Comparison of ENCODE assay signal across 8 cellular contexts in the genomic region with DNA sequence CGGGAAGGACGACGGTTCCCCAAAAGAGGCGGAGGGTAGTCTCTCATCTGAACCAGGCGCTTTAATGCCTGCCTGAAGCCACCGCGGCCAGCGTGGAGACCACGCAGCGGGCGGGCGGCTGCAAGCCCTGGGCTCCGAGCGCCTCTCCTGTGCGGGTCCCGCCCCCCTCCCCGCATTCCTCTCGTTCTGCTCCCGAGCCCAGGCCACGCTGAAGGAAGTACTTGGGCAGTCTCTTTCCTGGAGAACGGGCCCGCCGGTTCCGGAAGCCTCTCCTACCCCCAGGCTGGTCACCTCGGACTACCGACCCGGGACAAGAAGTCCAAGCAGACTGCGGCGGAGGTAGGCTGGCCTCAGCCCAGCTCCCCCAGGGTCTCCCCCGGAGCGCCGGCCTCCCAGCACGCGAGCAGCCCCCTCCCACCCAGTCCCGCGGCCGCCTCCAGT. TPM values are rescaled to one million over a fixed set of nuclear protein-coding genes. Genes with fewer than 3 reads are reported as not detected.
DNase-seq lines count a peak whose midpoint lies in the region; ATAC-seq and TF ChIP-seq lines count a peak whose summit lies in the region.

No MANE protein-coding gene starts in this region.

- DNase-seq in GM10248 (ENCODE audit: extremely low spot score) (peak; percentile 42), SW480 (ENCODE audit: low spot score) (peak; percentile 73), esophagus muscularis mucosa (ENCODE audit: extremely low spot score) (no peak), mucosa of gallbladder (ENCODE audit: low spot score) (peak; percentile 35), aorta (peak; percentile 70 to 90), NCI-H2107 treated with DMSO at 0.1 percent for 48 hours (lab: John Stamatoyannopoulos, UW; ENCODE audit: unreplicated experiment) (no peak)

- no peaks in the 10 kb centered on the region for H3K79me2 ChIP-seq in ACC112 (ENCODE audit: control insufficient read depth, insufficient read depth, low read length, unreplicated experiment)

- H3K4me3 ChIP-seq in ACC112 (ENCODE audit: low read depth, low read length), result peak overlapping the region; percentile 86
- H3K4me3 ChIP-seq in esophagus muscularis mucosa, result peak overlapping the region; percentile 78 to 93 (median 86)
- H3K4me3 ChIP-seq in aorta (ENCODE audit: low read length in 2 of 2), result peak overlapping the region; percentile 70 to 92

- no peaks in the 10 kb centered on the region for H3K36me3 ChIP-seq in ACC112 (ENCODE audit: insufficient read depth, low read length)
- H3K36me3 ChIP-seq in esophagus muscularis mucosa, result no peaks in the 10 kb centered on the region
- H3K36me3 ChIP-seq in aorta (ENCODE audit: control insufficient read depth in 1 of 2, insufficient read depth in 2 of 2, low read length in 1 of 2), result no peaks in the 10 kb centered on the region

- no peak for TF ChIP-seq CTCF in GM10248 (IDR thresholded peaks at IDR 0.05; ENCODE audit: control extremely low read depth, extremely low read depth, low read depth, missing control alignments)
- no peak for TF ChIP-seq CTCF in esophagus muscularis mucosa (IDR thresholded peaks at IDR 0.05)

- TF ChIP-seq POLR2A in esophagus muscularis mucosa (IDR thresholded peaks at IDR 0.05; ENCODE audit: low read depth), result no peak

- H3K27ac ChIP-seq in ACC112 (ENCODE audit: low read depth, low read length), result no peak overlapping the region
- peak overlapping the region; percentile 87 to 95 (median 93) for H3K27ac ChIP-seq in esophagus muscularis mucosa (replicated peaks in 1 of 4)
- peak overlapping the region; percentile 3 to 82 for H3K27ac ChIP-seq in aorta (ENCODE audit: low read depth in 1 of 2, low read length in 2 of 2)

- CTCF ChIA-PET in GM10248 (lab: Yijun Ruan, JAX), result no interaction called here

- H3K4me1 ChIP-seq in ACC112 (ENCODE audit: control insufficient read depth, insufficient read depth, low read length, unreplicated experiment) (no peaks in the 10 kb centered on the region), esophagus muscularis mucosa (peaks cover 20 to 31% (median 25%) of the 10 kb centered on the region in 4 donors), aorta (ENCODE audit: control insufficient read depth in 1 of 2, insufficient read depth in 2 of 2, low read length in 2 of 2) (no peaks in the 10 kb centered on the region)

- no peaks in the 10 kb centered on the region for H3K9me3 ChIP-seq in esophagus muscularis mucosa
- H3K9me3 ChIP-seq in aorta (ENCODE audit: control insufficient read depth, low read length), result no peaks in the 10 kb centered on the region

- POLR2A ChIA-PET in GM10248 (lab: Yijun Ruan, JAX), result interaction anchor here (0.6 kb wide), 1 partner anchor 48 kb away, joined by 7 read pairs; no protein-coding TSS in a partner anchor

- peak; percentile 9 for ATAC-seq in HG03045 (IDR thresholded peaks at IDR 0.05; ENCODE audit: unreplicated experiment)
- peak; percentile 74 for ATAC-seq in aorta (ENCODE audit: low FRiP score)

- H3K27me3 ChIP-seq in ACC112 (ENCODE audit: insufficient read depth, low read length) (no peaks in the 10 kb centered on the region), esophagus muscularis mucosa (no peaks in the 10 kb centered on the region), aorta (ENCODE audit: control insufficient read depth in 1 of 2, insufficient read depth in 2 of 2, low read length in 1 of 2) (no peaks in the 10 kb centered on the region)

- peak overlapping the region; percentile 39 for H2AFZ ChIP-seq in ACC112 (ENCODE audit: low read length, unreplicated experiment)

- intact Hi-C loops in esophagus muscularis mucosa (cut with DNase I) (loop anchor here (5.0 kb wide), 2 partner anchors 189 to 326 kb away; a partner anchor contains a TSS), aorta (cut with DNase I) (loop anchor here (2.0 to 5.0 kb wide), 4 partner anchors 51 to 331 kb away; a partner anchor contains a TSS)

- TF ChIP-seq EP300 in esophagus muscularis mucosa (IDR thresholded peaks at IDR 0.05), result no peak

- WGBS in esophagus muscularis mucosa, result 0% methylated on average over 4 of the region's 37 CpGs
- 0% methylated on average over 21 to 37 of the region's 37 CpGs for WGBS in aorta, 2 donors

RNA-seq across cellular contexts. Expression of a gene that starts 0.6 kb away (rescaled TPM):
- total RNA-seq in esophagus muscularis mucosa (10 to 100 TPM; 14.2 to 47.4 (median 44.3) TPM), mucosa of gallbladder (28.8 TPM), aorta (10 to 100 TPM; 52.5 to 71.1 TPM)
- 10 to 100 TPM; 59.9 to 71.7 TPM for polyA plus RNA-seq in aorta

RNA-seq across cellular contexts. Expression of a gene that starts 53.1 kb away (rescaled TPM):
- total RNA-seq in esophagus muscularis mucosa, result 1 to 10 TPM in 3 of 4 donors, under 1 TPM in 1; 0.42 to 3.8 (median 1.3) TPM
- 16.7 TPM for total RNA-seq in mucosa of gallbladder
- 10 to 100 TPM; 26.8 to 40.5 TPM for total RNA-seq in aorta
- polyA plus RNA-seq in aorta, result 10 to 100 TPM in 1 of 2 donors, 1 to 10 TPM in 1; 7.4 to 30.6 TPM

Comparison
In these comparisons a context has a peak if more than half of its experiments do, and no peak if none do; other contexts are left out.
1. DNase-seq: peak in GM10248 (single experiment), SW480 (single experiment), mucosa of gallbladder (single experiment) and aorta (2 of 2); none in esophagus muscularis mucosa (single experiment) and NCI-H2107 treated with DMSO at 0.1 percent for 48 hours (single experiment).
2. Peak in every context shown above with its lines, with median percentiles within 50 percentile points of each other: H3K4me3 ChIP-seq.